Comparison of ENCODE assay signal across 1 cellular context in the genomic region with DNA sequence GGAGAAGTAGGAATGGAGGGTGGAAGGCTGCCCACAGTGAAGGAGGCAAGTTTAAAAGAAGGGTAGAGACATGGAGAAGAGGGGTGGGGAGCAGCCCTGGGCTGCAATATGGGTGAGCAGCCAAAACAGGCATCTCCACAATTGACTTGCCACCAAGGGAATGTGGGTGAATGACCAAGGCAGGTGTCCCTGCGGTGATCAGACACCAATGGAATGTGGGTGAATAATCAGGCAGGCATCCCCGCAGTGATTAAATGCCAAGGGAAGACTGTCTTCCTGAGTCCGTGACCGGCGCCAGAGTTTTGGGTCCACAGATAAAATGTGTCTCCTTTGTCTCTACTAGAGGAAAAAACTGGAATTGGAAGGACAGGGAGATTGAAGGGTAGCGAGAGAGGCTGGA.
TF ChIP-seq lines count a peak whose summit lies in the region.

No MANE protein-coding gene starts in this region.

TF ChIP-seq in SK-N-SH, 30 proteins besides CTCF, POLR2A, EP300 and RAD21 (continued from another document):
- TF ChIP-seq TEAD4 (IDR thresholded peaks at IDR 0.05; ENCODE audit: borderline replicate concordance, insufficient read depth) (0 out of 2 replicates have a peak, but pooled peaks have one; percentile 53), JUND (IDR thresholded peaks at IDR 0.05) (peak; percentile 34; the same call in 1 of the 2 replicates), TCF12 (IDR thresholded peaks at IDR 0.05) (peak; percentile 30; the same call in 1 of the 2 replicates), NFIC (IDR thresholded peaks at IDR 0.05; ENCODE audit: borderline replicate concordance) (0 out of 2 replicates have a peak, but pooled peaks have one; percentile 9)
TF ChIP-seq in SK-N-SH: peak in this region for 5; not testable (repeated sequence) for 25.
